ENCODE assay signal across 21 cellular contexts in genomic region chr3:62539762-62540161, GRCh38.
DNase-seq lines count a peak whose midpoint lies in the region; ATAC-seq, FAIRE-seq and TF ChIP-seq lines count a peak whose summit lies in the region.
"Had no signal": no experiment of that assay in that cellular context is flagged by ENCODE, and none has a peak within 500 bp of the region (broad histone marks: within the 10 kb centered on the region; RNA-seq: fewer than 3 reads in every experiment).

No MANE protein-coding gene starts in this region.

- peak; percentile 47 for ATAC-seq in lung (ENCODE audit: insufficient read depth, low FRiP score)
- ATAC-seq: CD8-positive, alpha-beta T cell had no signal

- H3K9me3 ChIP-seq in HUES64 (ENCODE audit: insufficient read depth, low read depth, low read length), result no peaks in the 10 kb centered on the region
- H3K9me3 ChIP-seq in esophagus muscularis mucosa, result no peaks in the 10 kb centered on the region
- H3K9me3 ChIP-seq in lung (ENCODE audit: control insufficient read depth in 2 of 2, insufficient read depth in 1 of 2, low read length in 1 of 2), result no peaks in the 10 kb centered on the region
- H3K9me3 ChIP-seq: BLaER1, Caco-2 had no signal

- 88% methylated on average over 1 of the region's 1 CpG for WGBS in HUES64
- 88% methylated on average over 1 of the region's 1 CpG for WGBS in esophagus muscularis mucosa
- 66 to 85% methylated on average over 1 of the region's 1 CpG for WGBS in lung, 2 donors

- TF ChIP-seq POLR2A in esophagus muscularis mucosa (IDR thresholded peaks at IDR 0.05; ENCODE audit: low read depth) (no peak), GM12892 (IDR thresholded peaks at IDR 0.05; ENCODE audit: low read depth, low read length) (no peak)

- intact Hi-C loops in esophagus muscularis mucosa (cut with DNase I), result no loop called here

- no peak overlapping the region for H3K9ac ChIP-seq in HUES64 (ENCODE audit: low read depth, low read length)
- H3K9ac ChIP-seq: BLaER1 had no signal

- TF ChIP-seq EP300 in esophagus muscularis mucosa (IDR thresholded peaks at IDR 0.05), result no peak

- in situ Hi-C loops in KBM-7 (cut with MboI; ENCODE audit: low pct_unique_long_range_greater_than_20kb, low sequenced_read_pairs), result no loop called here

- H3K4me1 ChIP-seq in HUES64 (ENCODE audit: insufficient read depth, low read length) (peaks cover 52% of the 10 kb centered on the region), esophagus muscularis mucosa (no peaks in the 10 kb centered on the region), lung (ENCODE audit: control insufficient read depth in 2 of 2, insufficient read depth in 2 of 2, low read length in 2 of 2) (no peaks in the 10 kb centered on the region)
- H3K4me1 ChIP-seq: BLaER1, Caco-2 had no signal

- H3K27me3 ChIP-seq in HUES64 (ENCODE audit: insufficient read depth, low read length) (no peaks in the 10 kb centered on the region), esophagus muscularis mucosa (no peaks in the 10 kb centered on the region), lung (ENCODE audit: control insufficient read depth, insufficient read depth) (no peaks in the 10 kb centered on the region)
- H3K27me3 ChIP-seq: BLaER1 had no signal

- H3K4me3 ChIP-seq in HUES64 (ENCODE audit: low read length) (no peak overlapping the region), esophagus muscularis mucosa (no peak overlapping the region), lung (no peak overlapping the region)
- H3K4me3 ChIP-seq: BLaER1 had no signal

- no peak for TF ChIP-seq CTCF in esophagus muscularis mucosa (IDR thresholded peaks at IDR 0.05)
- no peak for TF ChIP-seq CTCF in lung (IDR thresholded peaks at IDR 0.05; ENCODE audit: control extremely low read depth, extremely low read depth)

- H3K36me3 ChIP-seq in HUES64 (ENCODE audit: insufficient read depth, low read length), result no peaks in the 10 kb centered on the region
- H3K36me3 ChIP-seq in esophagus muscularis mucosa, result no peaks in the 10 kb centered on the region
- peaks cover 0 to 1% of the 10 kb centered on the region in 2 donors for H3K36me3 ChIP-seq in lung (ENCODE audit: control insufficient read depth in 2 of 2, insufficient read depth in 2 of 2, low read length in 2 of 2)
- H3K36me3 ChIP-seq: BLaER1 had no signal

- H3K27ac ChIP-seq in HUES64 (ENCODE audit: low read depth, low read length), result 0 out of 2 replicates have a peak overlapping the region, but pooled peaks have one; percentile 2
- no peak overlapping the region for H3K27ac ChIP-seq in esophagus muscularis mucosa (replicated peaks in 1 of 4)
- no peak overlapping the region for H3K27ac ChIP-seq in lung (ENCODE audit: low read depth in 1 of 2, low read length in 1 of 2)
- H3K27ac ChIP-seq: 22Rv1, BLaER1, C4-2B had no signal

- peak; percentile 16 for DNase-seq in DMS79 (lab: John Stamatoyannopoulos, UW)
- DNase-seq in DMS79 treated with DMSO at 0.1 percent for 48 hours (lab: John Stamatoyannopoulos, UW), result no peak
- DNase-seq in esophagus muscularis mucosa (ENCODE audit: extremely low spot score), result peak; percentile 17
- DNase-seq in lung (ENCODE audit: low spot score), result no peak
- no peak for DNase-seq in cerebellum (ENCODE audit: low spot score)
- no peak for DNase-seq in KBM-7
- DNase-seq in GM12892 (ENCODE audit: insufficient read length), result no peak
- DNase-seq: Caco-2; CD4-positive, CD25-positive, alpha-beta regulatory T cell; CD8-positive, alpha-beta T cell; DMS153; GF-D8; GOT3; H7; HCEC 1CT had no signal

- no peak for FAIRE-seq in GM12892 (lab: Jason Lieb, UNC)
- FAIRE-seq: A204.1, GM12891 had no signal

Comparison
In these comparisons a context has a peak if more than half of its experiments do, and no peak if none do; other contexts are left out.
1. DNase-seq: peak in DMS79 (single experiment) and esophagus muscularis mucosa (single experiment); none in DMS79 treated with DMSO at 0.1 percent for 48 hours (single experiment), lung (single experiment), cerebellum (single experiment), KBM-7 (single experiment) and GM12892 (single experiment).